26 cellular contexts compared by ENCODE assay signal in genomic region chr12:105301696-105302095, GRCh38.
"Had no signal": no experiment of that assay in that cellular context is flagged by ENCODE, and none has a peak within 500 bp of the region (broad histone marks: within the 10 kb centered on the region; RNA-seq: fewer than 3 reads in every experiment).

No MANE protein-coding gene starts in this region.

- H3K36me3 ChIP-seq: neutrophil, pancreas, prostate gland, right lobe of liver, sigmoid colon, stomach, suprapubic skin, tibial nerve, upper lobe of right lung, uterus had no signal

- H3K27ac ChIP-seq: neutrophil, pancreas, prostate gland, right lobe of liver, sigmoid colon, stomach, suprapubic skin, testis, tibial nerve, upper lobe of right lung, uterus had no signal

- FAIRE-seq: pancreas, small intestine had no signal

- DNase-seq: naive B cell; naive thymus-derived CD8-positive, alpha-beta T cell; nephron progenitor cell; nucleus accumbens; pancreas; right cardiac atrium; right lobe of liver; sigmoid colon; small intestine; stimulated activated CD4-positive, alpha-beta T cell treated with anti-CD3 and anti-CD28 coated beads, Interleukin-15, amount 100 ng/mL, for 24 hours; stimulated activated CD4-positive, alpha-beta T cell treated with anti-CD3 and anti-CD28 coated beads, Interleukin-2, amount 100 ng/mL, for 24 hours; stimulated activated CD4-positive, alpha-beta T cell treated with anti-CD3 and anti-CD28 coated beads, Interleukin-2, amount 100 ng/mL, for 48 hours; stimulated activated CD4-positive, alpha-beta T cell treated with anti-CD3 and anti-CD28 coated beads, Interleukin-4, amount 100 ng/mL, for 24 hours; stimulated activated naive B cell treated with anti-CD40 and anti-IgM and Interleukin-4, amounts not matched to agents 10 μg/mL and 1 μg/mL and 100 μg/mL, for 72 hours; stimulated activated naive CD4-positive, alpha-beta T cell treated with Interleukin-2 at 50 U/mL for 16 hours; stomach; testis; trophoblast cell; upper lobe of right lung; uterus had no signal

- H3K9me3 ChIP-seq: neutrophil, pancreas, prostate gland, right lobe of liver, suprapubic skin, testis, upper lobe of right lung, uterus had no signal

- H3K4me3 ChIP-seq: pancreas, prostate gland, right lobe of liver, sigmoid colon, stomach, suprapubic skin, testis, tibial nerve, upper lobe of right lung, uterus had no signal

- H3K27me3 ChIP-seq: neutrophil, pancreas, right lobe of liver, sigmoid colon, stomach, suprapubic skin, testis, tibial nerve, upper lobe of right lung, uterus had no signal

- ATAC-seq: naive thymus-derived CD8-positive, alpha-beta T cell; natural killer cell treated with Interleukin-12 subunit alpha and Interleukin-12 subunit beta and Interleukin-15 and Interleukin-18, amount 100 ng/mL, for 72 hours; pancreas; right cardiac atrium; right lobe of liver; stimulated activated effector memory CD8-positive, alpha-beta T cell treated with anti-CD3 and anti-CD28 coated beads, Interleukin-12 subunit alpha, Interleukin-12 subunit beta, amount 100 ng/mL, for 72 hours; stimulated activated naive B cell treated with anti-CD40 and anti-IgM and Interleukin-4, amounts not matched to agents 10 μg/mL and 1 μg/mL and 100 μg/mL, for 72 hours; upper lobe of right lung had no signal

- H3K4me1 ChIP-seq: pancreas, prostate gland, right lobe of liver, sigmoid colon, stomach, testis, tibial nerve, upper lobe of right lung, uterus had no signal
